Comparison of ENCODE assay signal across 1 cellular context in the genomic region with DNA sequence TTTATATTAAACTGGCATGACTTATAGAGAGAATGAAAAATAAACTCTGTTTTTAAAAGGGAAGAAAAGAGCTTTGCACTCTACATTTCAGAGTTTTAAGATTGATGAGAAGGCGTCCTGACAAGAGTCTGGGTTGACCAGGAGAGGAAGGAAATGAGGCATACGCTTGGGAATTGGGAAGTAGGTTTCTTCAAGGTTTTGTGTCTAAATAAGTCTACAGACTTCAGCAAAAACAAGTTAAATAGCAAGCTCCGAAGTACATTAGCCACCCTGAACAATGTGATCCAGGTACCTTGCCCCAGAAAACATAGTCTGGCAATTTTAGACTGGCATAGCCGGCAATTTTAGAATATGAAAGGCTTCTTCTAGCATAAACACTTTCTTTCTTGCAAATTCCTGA.
TF ChIP-seq lines count a peak whose summit lies in the region.

No MANE protein-coding gene starts in this region.

TF ChIP-seq in HepG2, 621 proteins besides CTCF, POLR2A, EP300 and RAD21 (continued from another document):
- TF ChIP-seq, protein P1, sequence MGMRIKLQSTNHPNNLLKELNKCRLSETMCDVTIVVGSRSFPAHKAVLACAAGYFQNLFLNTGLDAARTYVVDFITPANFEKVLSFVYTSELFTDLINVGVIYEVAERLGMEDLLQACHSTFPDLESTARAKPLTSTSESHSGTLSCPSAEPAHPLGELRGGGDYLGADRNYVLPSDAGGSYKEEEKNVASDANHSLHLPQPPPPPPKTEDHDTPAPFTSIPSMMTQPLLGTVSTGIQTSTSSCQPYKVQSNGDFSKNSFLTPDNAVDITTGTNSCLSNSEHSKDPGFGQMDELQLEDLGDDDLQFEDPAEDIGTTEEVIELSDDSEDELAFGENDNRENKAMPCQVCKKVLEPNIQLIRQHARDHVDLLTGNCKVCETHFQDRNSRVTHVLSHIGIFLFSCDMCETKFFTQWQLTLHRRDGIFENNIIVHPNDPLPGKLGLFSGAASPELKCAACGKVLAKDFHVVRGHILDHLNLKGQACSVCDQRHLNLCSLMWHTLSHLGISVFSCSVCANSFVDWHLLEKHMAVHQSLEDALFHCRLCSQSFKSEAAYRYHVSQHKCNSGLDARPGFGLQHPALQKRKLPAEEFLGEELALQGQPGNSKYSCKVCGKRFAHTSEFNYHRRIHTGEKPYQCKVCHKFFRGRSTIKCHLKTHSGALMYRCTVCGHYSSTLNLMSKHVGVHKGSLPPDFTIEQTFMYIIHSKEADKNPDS (CRISPR knock-in tag; IDR thresholded peaks at IDR 0.05) = no peak
- TF ChIP-seq, protein P2, sequence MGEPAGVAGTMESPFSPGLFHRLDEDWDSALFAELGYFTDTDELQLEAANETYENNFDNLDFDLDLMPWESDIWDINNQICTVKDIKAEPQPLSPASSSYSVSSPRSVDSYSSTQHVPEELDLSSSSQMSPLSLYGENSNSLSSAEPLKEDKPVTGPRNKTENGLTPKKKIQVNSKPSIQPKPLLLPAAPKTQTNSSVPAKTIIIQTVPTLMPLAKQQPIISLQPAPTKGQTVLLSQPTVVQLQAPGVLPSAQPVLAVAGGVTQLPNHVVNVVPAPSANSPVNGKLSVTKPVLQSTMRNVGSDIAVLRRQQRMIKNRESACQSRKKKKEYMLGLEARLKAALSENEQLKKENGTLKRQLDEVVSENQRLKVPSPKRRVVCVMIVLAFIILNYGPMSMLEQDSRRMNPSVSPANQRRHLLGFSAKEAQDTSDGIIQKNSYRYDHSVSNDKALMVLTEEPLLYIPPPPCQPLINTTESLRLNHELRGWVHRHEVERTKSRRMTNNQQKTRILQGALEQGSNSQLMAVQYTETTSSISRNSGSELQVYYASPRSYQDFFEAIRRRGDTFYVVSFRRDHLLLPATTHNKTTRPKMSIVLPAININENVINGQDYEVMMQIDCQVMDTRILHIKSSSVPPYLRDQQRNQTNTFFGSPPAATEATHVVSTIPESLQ (CRISPR knock-in tag; conservative IDR thresholded peaks at IDR 0.05) = no peak
- TF ChIP-seq TCF12 (IDR thresholded peaks at IDR 0.05) = no peak
- TF ChIP-seq TCF12 (CRISPR knock-in tag; IDR thresholded peaks at IDR 0.05) = no peak
- TF ChIP-seq HMG20A (CRISPR knock-in tag; IDR thresholded peaks at IDR 0.05; ENCODE audit: borderline replicate concordance) = no peak
TF ChIP-seq in HepG2: peak in this region for 0.
